In genomic region chrX:20066968-20067708, GRCh38 we compare ENCODE assay signal across 8 cellular contexts. TPM values are rescaled to one million over a fixed set of nuclear protein-coding genes. Genes with fewer than 3 reads are reported as not detected.
A peak's percentile ranks its signal among the peaks of the same experiment; 100 is the strongest.
DNase-seq lines count a peak whose midpoint lies in the region; ATAC-seq and TF ChIP-seq lines count a peak whose summit lies in the region.

No MANE protein-coding gene starts in this region.

- H3K4me1 ChIP-seq in liver (ENCODE audit: control insufficient read depth in 4 of 4, insufficient read depth in 4 of 4, low read length in 3 of 4) = no peaks in the 10 kb centered on the region

- peak overlapping the region; percentile 22 to 92 (median 76) for H3K27ac Mint-ChIP-seq in brain

- no peaks in the 10 kb centered on the region for H3K36me3 ChIP-seq in liver (ENCODE audit: control insufficient read depth in 4 of 4, insufficient read depth in 3 of 4, low read depth in 1 of 4, low read length in 3 of 4)

- no peak overlapping the region for H3K4me3 ChIP-seq in liver (ENCODE audit: low read depth in 1 of 3, low read length in 3 of 3)

- H3K36me3 Mint-ChIP-seq in brain = no peaks in the 10 kb centered on the region

- TF ChIP-seq CTCF in GM10266 (IDR thresholded peaks at IDR 0.05; ENCODE audit: control insufficient read depth, insufficient read depth, low read depth, missing control alignments) (peak; percentile 55), brain (conservative IDR thresholded peaks at IDR 0.05) (peak; percentile 72 to 73), liver (IDR thresholded peaks at IDR 0.05; ENCODE audit: low read depth, low read length, missing input control) (peak; percentile 54)

- DNase-seq in AG20443 (ENCODE audit: low spot score) = peak; percentile 33
- DNase-seq in GM10266 (ENCODE audit: extremely low spot score) = peak; percentile 23
- peak; percentile 10 for DNase-seq in NCI-H526 treated with DMSO at 0.1 percent for 48 hours (lab: John Stamatoyannopoulos, UW)
- no peak for DNase-seq in cortex of kidney (lab: John Stamatoyannopoulos, UW)
- DNase-seq in activated gamma-delta T cell (lab: John Stamatoyannopoulos, UW) = no peak

- no peak overlapping the region for H3K27ac ChIP-seq in liver (ENCODE audit: low read depth in 1 of 2, low read length in 2 of 2)

- WGBS in liver = 55% methylated on average over 6 of the region's 6 CpGs

- no peaks in the 10 kb centered on the region for H3K27me3 Mint-ChIP-seq in brain

- H3K4me1 Mint-ChIP-seq in brain = peaks cover 18% of the 10 kb centered on the region

- ATAC-seq in HG02943 (IDR thresholded peaks at IDR 0.05; ENCODE audit: low read depth, unreplicated experiment) = peak; percentile 56

- no peak overlapping the region for H3K9ac ChIP-seq in liver (ENCODE audit: low read depth in 1 of 2, low read length in 2 of 2)

- peaks cover 0 to 5% (median 0%) of the 10 kb centered on the region in 5 experiments for H3K9me3 Mint-ChIP-seq in brain

- peaks cover 0 to 3% (median 0%) of the 10 kb centered on the region in 4 donors for H3K27me3 ChIP-seq in liver (ENCODE audit: control insufficient read depth in 4 of 4, insufficient read depth in 4 of 4, low read length in 3 of 4)

- peak; percentile 82 to 93 for TF ChIP-seq RAD21 in liver (IDR thresholded peaks at IDR 0.05)

- no peaks in the 10 kb centered on the region for H3K9me3 ChIP-seq in liver (ENCODE audit: control insufficient read depth in 4 of 4, low read length in 3 of 4)

- H3K4me3 Mint-ChIP-seq in brain = peak overlapping the region in 1 of 5 experiments; percentile 68

TF ChIP-seq in liver, 16 proteins besides CTCF, POLR2A, EP300 and RAD21:
- no peak for TF ChIP-seq FOXA1 (IDR thresholded peaks at IDR 0.05)
- no peak for TF ChIP-seq HNF4A (conservative IDR thresholded peaks at IDR 0.05)
- TF ChIP-seq FOXA2 (IDR thresholded peaks at IDR 0.05) = no peak
- no peak for TF ChIP-seq SP1 (IDR thresholded peaks at IDR 0.05)

RNA-seq across cellular contexts. Expression of gene MAP7D2, which starts 49.6 kb away (rescaled TPM):
- polyA plus RNA-seq in brain (ENCODE audit: insufficient read depth, low read depth, low replicate concordance) (12.5 TPM), liver (under 1 TPM; 0.16 to 0.67 TPM)
- 1 to 10 TPM in 1 of 2 donors, under 1 TPM in 1; 0.17 to 1.5 TPM for total RNA-seq in liver

Comparison
In these comparisons a context has a peak if more than half of its experiments do, and no peak if none do; other contexts are left out.
1. DNase-seq: peak in AG20443 (single experiment), GM10266 (single experiment) and NCI-H526 treated with DMSO at 0.1 percent for 48 hours (single experiment); none in cortex of kidney (single experiment) and activated gamma-delta T cell (single experiment).
2. Peak in every context shown above with its lines, with median percentiles within 50 percentile points of each other: CTCF ChIP-seq.